8 cellular contexts compared by ENCODE assay signal in genomic region chr16:70428178-70428998, GRCh38. TPM values are rescaled to one million over a fixed set of nuclear protein-coding genes. Genes with fewer than 3 reads are reported as not detected.
DNase-seq lines count a peak whose midpoint lies in the region; ATAC-seq, FAIRE-seq and TF ChIP-seq lines count a peak whose summit lies in the region.

No MANE protein-coding gene starts in this region.

- intact Hi-C loops in breast epithelium (cut with DNase I; ENCODE audit: low total_unique reads) = no loop called here

- no peaks in the 10 kb centered on the region for H3K9me3 ChIP-seq in breast epithelium
- H3K9me3 ChIP-seq in small intestine (ENCODE audit: control insufficient read depth, low read depth) = no peaks in the 10 kb centered on the region

- H3K4me1 ChIP-seq in breast epithelium (peaks cover 24 to 30% of the 10 kb centered on the region in 2 donors), small intestine (ENCODE audit: control insufficient read depth in 2 of 2, insufficient read depth in 1 of 2, low read depth in 1 of 2, low read length in 1 of 2) (peaks cover 11 to 38% of the 10 kb centered on the region in 2 donors)

- H3K27me3 ChIP-seq in breast epithelium (no peaks in the 10 kb centered on the region), small intestine (ENCODE audit: control insufficient read depth in 2 of 2, insufficient read depth in 2 of 2, low read length in 2 of 2) (no peaks in the 10 kb centered on the region)

- peak overlapping the region in 1 of 3 donors; percentile 24 for H3K4me3 ChIP-seq in breast epithelium
- H3K4me3 ChIP-seq in small intestine (ENCODE audit: low read depth in 1 of 2, low read length in 2 of 2) = no peak overlapping the region

- H3K36me3 ChIP-seq in breast epithelium (no peaks in the 10 kb centered on the region), small intestine (ENCODE audit: control insufficient read depth in 2 of 2, insufficient read depth in 2 of 2, low read length in 2 of 2) (no peaks in the 10 kb centered on the region)

- peak; percentile 95 for FAIRE-seq in HTR-8/SVneo (lab: Jason Lieb, UNC)
- no peak for FAIRE-seq in small intestine (lab: Jason Lieb, UNC)

- DNase-seq in activated naive CD4-positive, alpha-beta T cell treated with Interleukin-2 at 50 U/mL for 16 hours = peak; percentile 60
- DNase-seq in activated naive CD4-positive, alpha-beta T cell treated with anti-CD3 and anti-CD28 coated beads, Interleukin-2, amount 50 U/mL, for 16 hours = no peak
- DNase-seq in HTR-8/SVneo (ENCODE audit: insufficient read length, low spot score) (peak; percentile 97), SK-N-DZ (ENCODE audit: low spot score) (peak; percentile 91), breast epithelium (ENCODE audit: low spot score in 2 of 2) (peak; percentile 71 to 91), inferior parietal cortex (ENCODE audit: extremely low spot score) (peak; percentile 66), small intestine (peak; percentile 99)

- H3K27ac ChIP-seq in breast epithelium = peak overlapping the region; percentile 80 to 90
- H3K27ac ChIP-seq in small intestine (ENCODE audit: low read depth in 1 of 2, low read length in 1 of 2) = peak overlapping the region; percentile 70 to 96

- no peak for TF ChIP-seq POLR2A in breast epithelium (IDR thresholded peaks at IDR 0.05)

- no peak for TF ChIP-seq CTCF in breast epithelium (IDR thresholded peaks at IDR 0.05)

- no peak for ATAC-seq in HG02840 (IDR thresholded peaks at IDR 0.05; ENCODE audit: low FRiP score, unreplicated experiment)

- WGBS in small intestine, 3 donors = 10 to 16% (median 12%) methylated on average over 9 of the region's 9 CpGs

RNA-seq across cellular contexts. Expression of gene ST3GAL2, which starts 10.5 kb away (rescaled TPM):
- 31.8 and 44.0 TPM in 2 replicates for polyA plus RNA-seq in SK-N-DZ (2014; cell fraction: cytosol; rRNA removed)
- polyA plus RNA-seq in SK-N-DZ (2014; cell fraction: nucleus; rRNA removed) = 12.1 and 15.1 TPM in 2 replicates
- 10 to 100 TPM in 2 of 3 donors, 1 to 10 TPM in 1; 7.8 to 13.4 (median 11.5) TPM for total RNA-seq in breast epithelium
- polyA plus RNA-seq in small intestine = 1 to 10 TPM; 5.6 to 9.1 (median 7.6) TPM

RNA-seq across cellular contexts. Expression of gene FCSK, which starts 26.0 kb away (rescaled TPM):
- polyA plus RNA-seq in SK-N-DZ (2014; cell fraction: cytosol; rRNA removed) = 5.6 and 8.2 TPM in 2 replicates
- 34.9 and 44.3 TPM in 2 replicates for polyA plus RNA-seq in SK-N-DZ (2014; cell fraction: nucleus; rRNA removed)
- 10 to 100 TPM; 10.7 to 27.8 (median 18.0) TPM for total RNA-seq in breast epithelium
- 10 to 100 TPM; 19.6 to 26.8 (median 21.9) TPM for polyA plus RNA-seq in small intestine
